Comparison of ENCODE assay signal across 1 cellular context in the genomic region with DNA sequence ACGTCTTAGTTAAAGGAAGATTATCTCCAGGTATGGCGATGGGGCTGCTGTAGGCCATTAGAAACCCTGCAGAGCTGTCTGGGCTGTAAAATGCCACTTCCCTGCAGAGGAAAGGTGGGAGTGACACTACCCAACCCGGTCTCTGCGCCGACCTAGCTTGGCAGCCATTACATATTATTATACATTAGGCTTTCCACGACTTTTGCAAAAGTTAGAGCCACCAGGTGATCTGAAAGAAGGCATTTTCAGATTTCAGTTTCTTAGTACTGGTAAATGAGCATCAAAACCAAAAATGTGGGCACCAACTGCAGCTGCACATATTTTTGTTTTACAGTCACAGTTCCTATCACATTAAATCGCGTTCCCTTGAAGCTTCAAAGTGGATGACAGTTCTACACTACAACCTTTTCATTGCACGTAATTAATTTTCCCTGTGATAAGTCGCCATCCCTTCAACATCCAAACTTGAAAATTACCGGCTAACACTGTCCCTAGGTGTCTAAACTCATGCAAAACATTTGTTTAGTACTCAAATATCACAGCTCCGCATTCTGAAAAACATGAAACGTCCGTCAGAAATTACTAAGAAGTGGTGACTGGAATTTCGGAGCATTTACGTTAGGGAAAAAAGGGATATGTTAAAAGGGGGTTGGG.
TF ChIP-seq lines count a peak whose summit lies in the region.

No MANE protein-coding gene starts in this region.

TF ChIP-seq in K562, 482 proteins besides CTCF, POLR2A, EP300 and RAD21 (continued from another document):
- TF ChIP-seq SPI1 (IDR thresholded peaks at IDR 0.05; ENCODE audit: borderline replicate concordance, low read depth, low read length) (peak; percentile 33; the same call in 1 of the 2 replicates), ZNF121 (CRISPR knock-in tag; conservative IDR thresholded peaks at IDR 0.05) (no peak), POU5F1 (IDR thresholded peaks at IDR 0.05; ENCODE audit: borderline replicate concordance, low read depth, low read length, partially characterized antibody) (no peak), KAT7 (CRISPR knock-in tag; IDR thresholded peaks at IDR 0.05; ENCODE audit: borderline replicate concordance) (0 out of 2 replicates have a peak, but pooled peaks have one; percentile 56), NR0B1 (IDR thresholded peaks at IDR 0.05; ENCODE audit: partially characterized antibody) (no peak), SUPT5H (IDR thresholded peaks at IDR 0.05) (no peak), XRCC3 (IDR thresholded peaks at IDR 0.05) (no peak), NBN (IDR thresholded peaks at IDR 0.05; ENCODE audit: low read depth) (no peak), FOXJ2 (tag; IDR thresholded peaks at IDR 0.05) (no peak), FOXA3 (CRISPR knock-in tag; conservative IDR thresholded peaks at IDR 0.05 in 1 of 2, IDR thresholded peaks at IDR 0.05 in 1 of 2) (no peak), ZBTB40 (IDR thresholded peaks at IDR 0.05) (0 out of 2 replicates have a peak, but pooled peaks have one; percentile 12), ZBTB40 (CRISPR knock-in tag; IDR thresholded peaks at IDR 0.05) (no peak), ERF (CRISPR knock-in tag; IDR thresholded peaks at IDR 0.05) (0 out of 2 replicates have a peak, but pooled peaks have one; percentile 31), ZKSCAN8 (CRISPR knock-in tag; IDR thresholded peaks at IDR 0.05) (no peak), SREBF1 (IDR thresholded peaks at IDR 0.05; ENCODE audit: borderline replicate concordance, low read depth, low read length) (no peak), CUX1 (CRISPR knock-in tag; IDR thresholded peaks at IDR 0.05) (0 out of 2 replicates have a peak, but pooled peaks have one; percentile 15), SP2 (IDR thresholded peaks at IDR 0.05; ENCODE audit: extremely low read depth, low read depth, low read length, poor library complexity, severe bottlenecking) (no peak), SRSF7 (optimal IDR thresholded peaks at IDR 0.05; ENCODE audit: low read depth, low read length) (no peak), MIER1 (IDR thresholded peaks at IDR 0.05; ENCODE audit: low read depth) (0 out of 2 replicates have a peak, but pooled peaks have one; percentile 20), MNT (conservative IDR thresholded peaks at IDR 0.05) (no peak)
- TF ChIP-seq, protein P1, sequence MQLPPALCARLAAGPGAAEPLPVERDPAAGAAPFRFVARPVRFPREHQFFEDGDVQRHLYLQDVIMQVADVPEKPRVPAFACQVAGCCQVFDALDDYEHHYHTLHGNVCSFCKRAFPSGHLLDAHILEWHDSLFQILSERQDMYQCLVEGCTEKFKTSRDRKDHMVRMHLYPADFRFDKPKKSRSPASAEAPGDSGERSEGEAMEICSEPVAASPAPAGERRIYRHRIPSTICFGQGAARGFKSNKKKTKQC (CRISPR knock-in tag; IDR thresholded peaks at IDR 0.05): no peak
- TF ChIP-seq, protein P2, sequence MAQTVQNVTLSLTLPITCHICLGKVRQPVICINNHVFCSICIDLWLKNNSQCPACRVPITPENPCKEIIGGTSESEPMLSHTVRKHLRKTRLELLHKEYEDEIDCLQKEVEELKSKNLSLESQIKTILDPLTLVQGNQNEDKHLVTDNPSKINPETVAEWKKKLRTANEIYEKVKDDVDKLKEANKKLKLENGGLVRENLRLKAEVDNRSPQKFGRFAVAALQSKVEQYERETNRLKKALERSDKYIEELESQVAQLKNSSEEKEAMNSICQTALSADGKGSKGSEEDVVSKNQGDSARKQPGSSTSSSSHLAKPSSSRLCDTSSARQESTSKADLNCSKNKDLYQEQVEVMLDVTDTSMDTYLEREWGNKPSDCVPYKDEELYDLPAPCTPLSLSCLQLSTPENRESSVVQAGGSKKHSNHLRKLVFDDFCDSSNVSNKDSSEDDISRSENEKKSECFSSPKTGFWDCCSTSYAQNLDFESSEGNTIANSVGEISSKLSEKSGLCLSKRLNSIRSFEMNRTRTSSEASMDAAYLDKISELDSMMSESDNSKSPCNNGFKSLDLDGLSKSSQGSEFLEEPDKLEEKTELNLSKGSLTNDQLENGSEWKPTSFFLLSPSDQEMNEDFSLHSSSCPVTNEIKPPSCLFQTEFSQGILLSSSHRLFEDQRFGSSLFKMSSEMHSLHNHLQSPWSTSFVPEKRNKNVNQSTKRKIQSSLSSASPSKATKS (CRISPR knock-in tag; IDR thresholded peaks at IDR 0.05): no peak
- TF ChIP-seq, protein P3, sequence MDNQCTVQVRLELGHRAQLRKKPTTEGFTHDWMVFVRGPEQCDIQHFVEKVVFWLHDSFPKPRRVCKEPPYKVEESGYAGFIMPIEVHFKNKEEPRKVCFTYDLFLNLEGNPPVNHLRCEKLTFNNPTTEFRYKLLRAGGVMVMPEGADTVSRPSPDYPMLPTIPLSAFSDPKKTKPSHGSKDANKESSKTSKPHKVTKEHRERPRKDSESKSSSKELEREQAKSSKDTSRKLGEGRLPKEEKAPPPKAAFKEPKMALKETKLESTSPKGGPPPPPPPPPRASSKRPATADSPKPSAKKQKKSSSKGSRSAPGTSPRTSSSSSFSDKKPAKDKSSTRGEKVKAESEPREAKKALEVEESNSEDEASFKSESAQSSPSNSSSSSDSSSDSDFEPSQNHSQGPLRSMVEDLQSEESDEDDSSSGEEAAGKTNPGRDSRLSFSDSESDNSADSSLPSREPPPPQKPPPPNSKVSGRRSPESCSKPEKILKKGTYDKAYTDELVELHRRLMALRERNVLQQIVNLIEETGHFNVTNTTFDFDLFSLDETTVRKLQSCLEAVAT (IDR thresholded peaks at IDR 0.05): no peak; a peak in 1 of 4 replicates
